ENCODE assay signal across 7 cellular contexts in genomic region chr1:43001434-43001833, GRCh38.
"Had no signal": no experiment of that assay in that cellular context is flagged by ENCODE, and none has a peak within 500 bp of the region (broad histone marks: within the 10 kb centered on the region; RNA-seq: fewer than 3 reads in every experiment).

No MANE protein-coding gene starts in this region.

- ATAC-seq: GM12878 had no signal

- FAIRE-seq: G401.6, GM12878, GM12891, GM18507, GM19239 had no signal

- H3K4me3 ChIP-seq: GM12878 had no signal

- DNase-seq: GDM1, GF-D8 had no signal
